Comparison of ENCODE assay signal across 8 cellular contexts in genomic region chr4:85777908-85778808, GRCh38.
DNase-seq lines count a peak whose midpoint lies in the region; ATAC-seq, FAIRE-seq and TF ChIP-seq lines count a peak whose summit lies in the region.

No MANE protein-coding gene starts in this region.

- peak overlapping the region; percentile 92 for H3K27ac ChIP-seq in ACC112 (ENCODE audit: low read depth, low read length)
- peak overlapping the region; percentile 20 to 72 for H3K27ac ChIP-seq in small intestine (ENCODE audit: low read depth in 1 of 2, low read length in 1 of 2)

- no peak for TF ChIP-seq CTCF in epithelial cell of proximal tubule (conservative IDR thresholded peaks at IDR 0.05; ENCODE audit: low read depth, low read length)

- H3K4me3 ChIP-seq in ACC112 (ENCODE audit: low read depth, low read length) (peak overlapping the region; percentile 78), epithelial cell of proximal tubule (ENCODE audit: low read depth, low read length) (peak overlapping the region; percentile 38), small intestine (ENCODE audit: low read depth in 1 of 2, low read length in 2 of 2) (no peak overlapping the region)

- H3K4me1 ChIP-seq in ACC112 (ENCODE audit: control insufficient read depth, insufficient read depth, low read length, unreplicated experiment): peaks cover 53% of the 10 kb centered on the region
- no peaks in the 10 kb centered on the region for H3K4me1 ChIP-seq in small intestine (ENCODE audit: control insufficient read depth in 2 of 2, insufficient read depth in 1 of 2, low read depth in 1 of 2, low read length in 1 of 2)

- DNase-seq in epithelial cell of proximal tubule (ENCODE audit: low read depth) (peak; percentile 68), small intestine (no peak), DMS53 treated with DMSO at 0.1 percent for 48 hours (lab: John Stamatoyannopoulos, UW; ENCODE audit: unreplicated experiment) (no peak), NCI-H2107 (lab: John Stamatoyannopoulos, UW) (no peak), NCI-H774 (lab: John Stamatoyannopoulos, UW) (no peak)

- H3K9me3 ChIP-seq in small intestine (ENCODE audit: control insufficient read depth, low read depth): no peaks in the 10 kb centered on the region

- H3K36me3 ChIP-seq in ACC112 (ENCODE audit: insufficient read depth, low read length) (no peaks in the 10 kb centered on the region), small intestine (ENCODE audit: control insufficient read depth in 2 of 2, insufficient read depth in 2 of 2, low read length in 2 of 2) (no peaks in the 10 kb centered on the region)

- no peak for FAIRE-seq in small intestine (lab: Jason Lieb, UNC)

- H3K79me2 ChIP-seq in ACC112 (ENCODE audit: control insufficient read depth, insufficient read depth, low read length, unreplicated experiment): peaks cover 42% of the 10 kb centered on the region

- WGBS in small intestine, 3 donors: 47 to 61% (median 61%) methylated on average over 3 of the region's 3 CpGs

- H2AFZ ChIP-seq in ACC112 (ENCODE audit: low read length, unreplicated experiment): no peak overlapping the region

- H3K27me3 ChIP-seq in ACC112 (ENCODE audit: insufficient read depth, low read length) (no peaks in the 10 kb centered on the region), small intestine (ENCODE audit: control insufficient read depth in 2 of 2, insufficient read depth in 2 of 2, low read length in 2 of 2) (no peaks in the 10 kb centered on the region)

- ATAC-seq in GM21367 (IDR thresholded peaks at IDR 0.05; ENCODE audit: unreplicated experiment) (peak; percentile 85), HG03571 (IDR thresholded peaks at IDR 0.05; ENCODE audit: unreplicated experiment) (peak; percentile 67)

Comparison
In these comparisons a context has a peak if more than half of its experiments do, and no peak if none do; other contexts are left out.
1. H3K4me3 ChIP-seq: peak in ACC112 (single experiment) and epithelial cell of proximal tubule (single experiment); none in small intestine (0 of 2).